In the genomic region with DNA sequence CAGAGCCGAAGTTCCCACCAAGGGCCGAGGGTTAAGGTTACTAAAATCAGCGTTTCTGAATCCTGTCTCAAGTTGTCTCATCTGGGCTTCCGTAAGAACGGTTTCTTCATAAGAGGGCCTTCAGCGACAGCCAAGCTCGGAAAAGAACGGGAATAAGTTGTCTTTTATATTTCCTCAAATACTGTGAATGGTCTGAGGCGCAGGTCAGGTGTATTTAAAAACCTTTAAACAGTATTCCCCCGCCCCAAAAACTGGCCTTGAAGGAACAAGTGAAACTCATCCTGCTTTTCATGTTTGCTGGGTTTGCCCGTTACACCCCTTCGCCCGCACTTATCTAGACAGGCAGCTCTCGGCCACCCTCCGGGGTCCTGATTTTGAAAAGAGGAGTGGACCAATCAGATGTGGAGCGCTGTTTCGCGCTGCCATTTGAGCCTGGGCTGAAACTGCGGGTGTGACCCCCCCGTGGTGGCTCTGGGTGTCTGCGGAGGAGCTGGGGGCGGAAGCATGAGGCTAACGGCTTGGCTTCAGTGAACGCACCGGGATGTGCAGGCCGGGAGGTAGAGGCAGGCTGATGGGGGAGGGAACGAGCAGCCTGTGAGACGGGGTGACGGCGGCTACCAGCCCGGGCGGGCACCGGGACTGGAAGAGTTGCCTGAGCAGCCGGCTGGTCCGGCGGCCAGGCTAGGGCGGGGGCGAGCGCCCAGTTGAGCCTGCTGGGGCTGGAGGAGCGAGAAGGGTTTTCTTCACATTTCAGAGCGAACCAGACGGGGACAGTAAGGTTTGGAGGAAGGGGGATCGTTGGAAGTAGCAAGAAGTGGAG, we compare ENCODE assay signal across 8 cellular contexts. TPM values are rescaled to one million over a fixed set of nuclear protein-coding genes. Genes with fewer than 3 reads are reported as not detected.
DNase-seq lines count a peak whose midpoint lies in the region; ATAC-seq and TF ChIP-seq lines count a peak whose summit lies in the region.
"Not testable (repeated sequence)": the region's sequence is repeated elsewhere in the genome, so short reads cannot be mapped to it uniquely, and the experiment has no call there.

A gene with protein sequence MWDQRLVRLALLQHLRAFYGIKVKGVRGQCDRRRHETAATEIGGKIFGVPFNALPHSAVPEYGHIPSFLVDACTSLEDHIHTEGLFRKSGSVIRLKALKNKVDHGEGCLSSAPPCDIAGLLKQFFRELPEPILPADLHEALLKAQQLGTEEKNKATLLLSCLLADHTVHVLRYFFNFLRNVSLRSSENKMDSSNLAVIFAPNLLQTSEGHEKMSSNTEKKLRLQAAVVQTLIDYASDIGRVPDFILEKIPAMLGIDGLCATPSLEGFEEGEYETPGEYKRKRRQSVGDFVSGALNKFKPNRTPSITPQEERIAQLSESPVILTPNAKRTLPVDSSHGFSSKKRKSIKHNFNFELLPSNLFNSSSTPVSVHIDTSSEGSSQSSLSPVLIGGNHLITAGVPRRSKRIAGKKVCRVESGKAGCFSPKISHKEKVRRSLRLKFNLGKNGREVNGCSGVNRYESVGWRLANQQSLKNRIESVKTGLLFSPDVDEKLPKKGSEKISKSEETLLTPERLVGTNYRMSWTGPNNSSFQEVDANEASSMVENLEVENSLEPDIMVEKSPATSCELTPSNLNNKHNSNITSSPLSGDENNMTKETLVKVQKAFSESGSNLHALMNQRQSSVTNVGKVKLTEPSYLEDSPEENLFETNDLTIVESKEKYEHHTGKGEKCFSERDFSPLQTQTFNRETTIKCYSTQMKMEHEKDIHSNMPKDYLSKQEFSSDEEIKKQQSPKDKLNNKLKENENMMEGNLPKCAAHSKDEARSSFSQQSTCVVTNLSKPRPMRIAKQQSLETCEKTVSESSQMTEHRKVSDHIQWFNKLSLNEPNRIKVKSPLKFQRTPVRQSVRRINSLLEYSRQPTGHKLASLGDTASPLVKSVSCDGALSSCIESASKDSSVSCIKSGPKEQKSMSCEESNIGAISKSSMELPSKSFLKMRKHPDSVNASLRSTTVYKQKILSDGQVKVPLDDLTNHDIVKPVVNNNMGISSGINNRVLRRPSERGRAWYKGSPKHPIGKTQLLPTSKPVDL (plus strand): TSS at position 454 of the 820 bp plus-strand sequence. CDS start 708 bp downstream, outside the sequence.

- peak within 1 kb of the TSS; percentile 52 to 68 for H3K9ac ChIP-seq in mucosa of rectum (ENCODE audit: low read depth in 1 of 2, low read length in 2 of 2)

- H3K4me1 ChIP-seq in mucosa of rectum (ENCODE audit: control insufficient read depth in 2 of 2, insufficient read depth in 2 of 2, low read length in 2 of 2): not testable (repeated sequence)

- ATAC-seq in GM19324 (IDR thresholded peaks at IDR 0.05; ENCODE audit: low FRiP score, unreplicated experiment): peak; percentile 77
- ATAC-seq in HG03108 (IDR thresholded peaks at IDR 0.05; ENCODE audit: unreplicated experiment): peak; percentile 67

- H3K36me3 ChIP-seq in mucosa of rectum (ENCODE audit: control insufficient read depth in 2 of 2, insufficient read depth in 2 of 2, low read length in 2 of 2): not testable (repeated sequence)

- H3K27ac Mint-ChIP-seq in activated naive CD4-positive, alpha-beta T cell treated with anti-CD3 and anti-CD28 coated beads for 36 hours: peak within 1 kb of the TSS; percentile 98

- DNase-seq in Ammon's horn (ENCODE audit: low spot score) (peak; percentile 84), SK-N-DZ (ENCODE audit: low spot score) (peak; percentile 95), fibroblast of pulmonary artery (ENCODE audit: low read depth) (peak; percentile 96)
- DNase-seq in activated naive CD4-positive, alpha-beta T cell treated with anti-CD3 and anti-CD28 coated beads for 36 hours: peak; percentile 94
- DNase-seq in stimulated activated CD4-positive, alpha-beta T cell treated with anti-CD3 and anti-CD28 coated beads, TNF-alpha, amount 100 ng/mL, for 24 hours (ENCODE audit: low read depth in 3 of 3): peak; percentile 65 to 86 (median 72)

- intact Hi-C loops in activated naive CD4-positive, alpha-beta T cell treated with anti-CD3 and anti-CD28 coated beads for 36 hours (cut with micrococcal nuclease): loop anchor here (10.0 kb wide), 1 partner anchor 1490 kb away; a partner anchor contains a TSS

- not testable (repeated sequence) for H3K27me3 ChIP-seq in mucosa of rectum (ENCODE audit: control insufficient read depth in 2 of 2, insufficient read depth in 2 of 2, low read length in 2 of 2)

- H3K9me3 ChIP-seq in mucosa of rectum (ENCODE audit: control insufficient read depth in 2 of 2, low read length in 2 of 2): not testable (repeated sequence)

- not testable (repeated sequence) for TF ChIP-seq CTCF in fibroblast of pulmonary artery (IDR thresholded peaks at IDR 0.05; ENCODE audit: low read length, missing control alignments)

- H3K4me3 ChIP-seq in fibroblast of pulmonary artery (replicated peaks; ENCODE audit: low read depth, low read length) (peak within 1 kb of the TSS; percentile 73), mucosa of rectum (ENCODE audit: low read length in 2 of 2) (peak within 1 kb of the TSS; percentile 79 to 85)

- not testable (repeated sequence) for H3K27me3 Mint-ChIP-seq in activated naive CD4-positive, alpha-beta T cell treated with anti-CD3 and anti-CD28 coated beads for 36 hours (ENCODE audit: low read depth)

- H3K9me3 Mint-ChIP-seq in activated naive CD4-positive, alpha-beta T cell treated with anti-CD3 and anti-CD28 coated beads for 36 hours: not testable (repeated sequence)

- peaks cover 12% of the 10 kb centered on the region for H3K4me1 Mint-ChIP-seq in activated naive CD4-positive, alpha-beta T cell treated with anti-CD3 and anti-CD28 coated beads for 36 hours (ENCODE audit: low read depth)

- CTCF ChIA-PET in activated naive CD4-positive, alpha-beta T cell treated with anti-CD3 and anti-CD28 coated beads for 36 hours (lab: Charles Lee): not testable (repeated sequence)

- H3K27ac ChIP-seq in mucosa of rectum (ENCODE audit: low read depth in 2 of 2, low read length in 2 of 2): peak within 1 kb of the TSS; percentile 77 to 82

- H3K36me3 Mint-ChIP-seq in activated naive CD4-positive, alpha-beta T cell treated with anti-CD3 and anti-CD28 coated beads for 36 hours (ENCODE audit: low read depth): peaks cover 20% of the 10 kb centered on the region

- peak within 1 kb of the TSS; percentile 99 for H3K4me3 Mint-ChIP-seq in activated naive CD4-positive, alpha-beta T cell treated with anti-CD3 and anti-CD28 coated beads for 36 hours

RNA-seq across cellular contexts. Expression of the gene that starts here (rescaled TPM):
- polyA plus RNA-seq in SK-N-DZ (2014; cell fraction: cytosol; rRNA removed): 41.5 and 44.0 TPM in 2 replicates
- 26.3 and 30.4 TPM in 2 replicates for polyA plus RNA-seq in SK-N-DZ (2014; cell fraction: nucleus; rRNA removed)
- total RNA-seq in activated naive CD4-positive, alpha-beta T cell treated with anti-CD3 and anti-CD28 coated beads for 36 hours: 100 to 1,000 TPM; 131 to 134 TPM

Comparison
In these comparisons a context has a peak if more than half of its experiments do, and no peak if none do; other contexts are left out.
1. Peak in every context shown above with its lines: DNase-seq, ATAC-seq, H3K4me3 ChIP-seq and H3K27ac ChIP-seq.